9 cellular contexts compared by ENCODE assay signal in the genomic region with DNA sequence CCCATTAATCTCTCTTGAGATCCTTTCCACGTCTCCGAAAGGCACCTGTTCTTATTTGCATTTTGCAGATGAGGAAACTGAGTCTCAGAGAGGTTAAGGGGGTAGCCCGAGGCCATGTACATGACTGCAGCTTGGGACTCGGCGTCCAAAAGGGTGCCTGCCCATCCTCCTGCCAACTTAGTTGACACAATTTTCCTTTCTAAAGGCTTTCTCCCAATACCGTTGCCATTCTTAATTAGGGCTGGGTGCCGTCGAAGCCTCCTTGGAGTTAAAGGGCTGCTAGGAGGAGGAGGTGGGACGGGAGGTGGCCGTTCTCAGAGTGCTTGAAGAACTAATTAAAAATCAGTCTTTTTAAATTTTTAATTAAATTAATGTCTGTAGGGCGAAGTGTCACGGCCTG. TPM values are rescaled to one million over a fixed set of nuclear protein-coding genes. Genes with fewer than 3 reads are reported as not detected.
DNase-seq lines count a peak whose midpoint lies in the region; ATAC-seq and TF ChIP-seq lines count a peak whose summit lies in the region.
"Had no signal": no experiment of that assay in that cellular context is flagged by ENCODE, and none has a peak within 500 bp of the region (broad histone marks: within the 10 kb centered on the region; RNA-seq: fewer than 3 reads in every experiment).

No MANE protein-coding gene starts in this region.

- peaks cover 0 to 29% of the 10 kb centered on the region in 2 donors for H3K4me1 ChIP-seq in right atrium auricular region
- H3K4me1 ChIP-seq in mononuclear cell (ENCODE audit: insufficient read depth, low read length) = peaks cover 33% of the 10 kb centered on the region
- H3K4me1 ChIP-seq in urinary bladder (ENCODE audit: insufficient read depth) = peaks cover 1% of the 10 kb centered on the region
- H3K4me1 ChIP-seq in foreskin keratinocyte = no peaks in the 10 kb centered on the region

- no peak for ATAC-seq in left cardiac atrium
- ATAC-seq in GM21717 (IDR thresholded peaks at IDR 0.05; ENCODE audit: unreplicated experiment) = no peak
- ATAC-seq in stimulated activated naive CD8-positive, alpha-beta T cell treated with anti-CD3 and anti-CD28 coated beads, Interleukin-15, Interleukin-2, amounts not matched to agents 100 U/mL and 50 U/mL, for 24 hours = no peak
- ATAC-seq in foreskin keratinocyte = no peak

- H3K27me3 Mint-ChIP-seq in MCF 10A (ENCODE audit: insufficient read depth, unreplicated experiment) = no peaks in the 10 kb centered on the region

- POLR2A ChIA-PET in MCF 10A (lab: Yijun Ruan, JAX) = interaction anchor here (1.1 to 3.1 kb wide), 7 partner anchors 10 to 259 kb away, joined by 3 to 19 read pairs (median 9); partner anchors contain the start of gene NQO2

- H3K27me3 ChIP-seq in right atrium auricular region (no peaks in the 10 kb centered on the region), mononuclear cell (ENCODE audit: insufficient read depth, low read length) (no peaks in the 10 kb centered on the region), foreskin keratinocyte (peaks cover 2% of the 10 kb centered on the region)
- H3K27me3 ChIP-seq: cardiac muscle cell had no signal

- peak overlapping the region; percentile 77 to 83 for H3K27ac ChIP-seq in right atrium auricular region
- no peak overlapping the region for H3K27ac ChIP-seq in urinary bladder (ENCODE audit: low read depth)
- H3K27ac ChIP-seq in foreskin keratinocyte = no peak overlapping the region

- no TSS peak for BruUV-seq in MCF 10A (replicated peaks; lab: Mats Ljungman, UMichigan)

- H3K4me3 ChIP-seq in right atrium auricular region (peak overlapping the region; percentile 89 to 99), mononuclear cell (ENCODE audit: low read length) (peak overlapping the region; percentile 75), urinary bladder (ENCODE audit: low read depth, low read length) (peak overlapping the region; percentile 96)

- peak overlapping the region; percentile 97 for H3K4me3 Mint-ChIP-seq in MCF 10A (ENCODE audit: unreplicated experiment)

- H3K36me3 ChIP-seq in right atrium auricular region (no peaks in the 10 kb centered on the region), urinary bladder (ENCODE audit: insufficient read depth) (no peaks in the 10 kb centered on the region)
- H3K36me3 ChIP-seq: cardiac muscle cell had no signal

- H3K36me3 Mint-ChIP-seq in MCF 10A (ENCODE audit: insufficient read depth, unreplicated experiment) = peaks cover under 1% of the 10 kb centered on the region

- H3K9me3 ChIP-seq in right atrium auricular region (no peaks in the 10 kb centered on the region), mononuclear cell (ENCODE audit: low read depth, low read length) (no peaks in the 10 kb centered on the region)

- no peaks in the 10 kb centered on the region for H3K9me3 Mint-ChIP-seq in MCF 10A (ENCODE audit: unreplicated experiment)

- H3K27ac Mint-ChIP-seq in MCF 10A (ENCODE audit: low read depth, unreplicated experiment) = no peak overlapping the region

- intact Hi-C loops in left cardiac atrium (cut with DNase I) = no loop called here
- intact Hi-C loops in MCF 10A (cut with micrococcal nuclease) = no loop called here

- TF ChIP-seq CTCF in right atrium auricular region (IDR thresholded peaks at IDR 0.05) (no peak), MCF 10A (IDR thresholded peaks at IDR 0.05; ENCODE audit: unreplicated experiment) (no peak), foreskin keratinocyte (conservative IDR thresholded peaks at IDR 0.05) (no peak)

- 54% methylated on average over 12 of the region's 12 CpGs for WGBS in urinary bladder

- no peak for DNase-seq in right atrium auricular region (ENCODE audit: low spot score)
- DNase-seq in left cardiac atrium = no peak
- DNase-seq in MCF 10A (ENCODE audit: unreplicated experiment) = no peak
- no peak for DNase-seq in stimulated activated naive CD8-positive, alpha-beta T cell treated with anti-CD3 and anti-CD28 coated beads, Interleukin-15, Interleukin-2, amounts not matched to agents 100 U/mL and 50 U/mL, for 24 hours
- DNase-seq in foreskin keratinocyte = no peak

- peaks cover 8% of the 10 kb centered on the region for H3K4me1 Mint-ChIP-seq in MCF 10A (ENCODE audit: insufficient read depth, unreplicated experiment)

- CTCF ChIA-PET in MCF 10A (lab: Yijun Ruan, JAX) = interaction anchor here (0.6 to 2.3 kb wide), 3 partner anchors 23 to 131 kb away, joined by 3 to 10 read pairs (median 6); no protein-coding TSS in a partner anchor

RNA-seq across cellular contexts. Expression of gene PSMG4, which starts 0.5 kb away (rescaled TPM):
- total RNA-seq in right atrium auricular region (10 to 100 TPM in 1 of 2 donors, 1 to 10 TPM in 1; 4.4 to 10.4 TPM), left cardiac atrium (1 to 10 TPM; 6.7 to 8.8 TPM), MCF 10A (2022) (27.9 and 40.0 TPM in 2 replicates), mononuclear cell (11.8 TPM), urinary bladder (19.8 TPM), foreskin keratinocyte (19.2 and 20.1 TPM in 2 replicates)
- polyA plus RNA-seq in urinary bladder (29.5 TPM), foreskin keratinocyte (25.1 and 32.0 TPM in 2 replicates)

RNA-seq across cellular contexts. Expression of gene TUBB2B, which starts 30.7 kb away (rescaled TPM):
- total RNA-seq in right atrium auricular region (1 to 10 TPM; 2.2 to 2.4 TPM), left cardiac atrium (1 to 10 TPM; 2.2 to 3.9 TPM), MCF 10A (2022) (0.47 and 0.54 TPM in 2 replicates), mononuclear cell (0.84 TPM), urinary bladder (55.6 TPM), foreskin keratinocyte (1.2 TPM in 1 of 2 replicates, not detected in the other)
- polyA plus RNA-seq in urinary bladder (22.4 TPM), foreskin keratinocyte (0.04 and 0.85 TPM in 2 replicates)

Comparison
In these comparisons a context has a peak if more than half of its experiments do, and no peak if none do; other contexts are left out.
1. H3K27ac ChIP-seq: peak in right atrium auricular region (2 of 2); none in urinary bladder (single experiment) and foreskin keratinocyte (single experiment).
2. RNA of gene TUBB2B, which starts 30.7 kb away (total RNA-seq): 55.6 TPM in urinary bladder (single experiment); 2.2 to 3.9 TPM in left cardiac atrium, 2.2 to 2.4 TPM in right atrium auricular region, 1.2 TPM in foreskin keratinocyte, 0.84 TPM in mononuclear cell (single experiment) and 0.47 to 0.54 TPM in MCF 10A; every median in the first group is over 10 times any median in the second.
3. Peak in every context shown above with its lines, with median percentiles within 50 percentile points of each other: H3K4me3 ChIP-seq.